ENCODE assay signal across 12 cellular contexts in genomic region chrX:153953892-153954617, GRCh38. TPM values are rescaled to one million over a fixed set of nuclear protein-coding genes. Genes with fewer than 3 reads are reported as not detected.
DNase-seq lines count a peak whose midpoint lies in the region; ATAC-seq and TF ChIP-seq lines count a peak whose summit lies in the region.
"Had no signal": no experiment of that assay in that cellular context is flagged by ENCODE, and none has a peak within 500 bp of the region (broad histone marks: within the 10 kb centered on the region; RNA-seq: fewer than 3 reads in every experiment).

No MANE protein-coding gene starts in this region.

- TF ChIP-seq POLR2A in sigmoid colon (IDR thresholded peaks at IDR 0.05), result no peak

- H3K9ac ChIP-seq in DND-41 (ENCODE audit: low read depth, low read length), result no peak overlapping the region
- no peak overlapping the region for H3K9ac ChIP-seq in MM.1S (ENCODE audit: low read length)

- intact Hi-C loops in sigmoid colon (cut with DNase I), result loop anchor here (2.0 kb wide), 3 partner anchors 189 to 995 kb away; partner anchors contain the start of gene PLXNB3
- intact Hi-C loops in activated CD4-positive, alpha-beta memory T cell treated with anti-CD3 and anti-CD28 coated beads for 36 hours (cut with micrococcal nuclease), result no loop called here

- H3K79me2 ChIP-seq in DND-41 (ENCODE audit: insufficient read depth, low read length), result peaks cover 37% of the 10 kb centered on the region
- H3K79me2 ChIP-seq in MM.1S (ENCODE audit: low read length), result peaks cover 14% of the 10 kb centered on the region; the same call in 1 of the 2 replicates

- peaks cover 52% of the 10 kb centered on the region for H3K36me3 Mint-ChIP-seq in activated CD4-positive, alpha-beta memory T cell treated with anti-CD3 and anti-CD28 coated beads, Interleukin-2, amount 10 ng/mL, durations not matched to agents 7 days and 5 days (ENCODE audit: low read depth)
- peaks cover 26% of the 10 kb centered on the region for H3K36me3 Mint-ChIP-seq in activated CD4-positive, alpha-beta memory T cell treated with anti-CD3 and anti-CD28 coated beads for 36 hours

- DNase-seq in DND-41 (no peak), MM.1S (no peak), foreskin keratinocyte (no peak), sigmoid colon (no peak), NCI-H1436 treated with DMSO at 0.1 percent for 48 hours (lab: John Stamatoyannopoulos, UW) (no peak)
- no peak for DNase-seq in activated CD4-positive, CD25-positive, alpha-beta regulatory T cell treated with anti-CD3 and anti-CD28 coated beads, Interleukin-2, amount 50 U/mL, for 72 hours
- DNase-seq in activated CD4-positive, alpha-beta memory T cell treated with anti-CD3 and anti-CD28 coated beads, Interleukin-2, amount 10 ng/mL, durations not matched to agents 7 days and 5 days, result no peak
- DNase-seq in activated CD4-positive, alpha-beta memory T cell treated with anti-CD3 and anti-CD28 coated beads for 36 hours, result no peak
- DNase-seq: NCI-H1417 treated with DMSO at 0.1 percent for 48 hours had no signal

- no peak overlapping the region for H3K4me2 ChIP-seq in DND-41 (ENCODE audit: insufficient read depth, low read length)
- no peak overlapping the region for H3K4me2 ChIP-seq in MM.1S (ENCODE audit: low read depth, low read length)

- H4K20me1 ChIP-seq in DND-41 (ENCODE audit: insufficient read depth, low read length), result peaks cover 73% of the 10 kb centered on the region
- no peaks in the 10 kb centered on the region for H4K20me1 ChIP-seq in MM.1S (ENCODE audit: insufficient read depth, low read length)

- no peaks in the 10 kb centered on the region for H3F3A ChIP-seq in MM.1S (ENCODE audit: insufficient read depth, low read length)

- no peaks in the 10 kb centered on the region for H3K27me3 ChIP-seq in DND-41 (ENCODE audit: insufficient read depth, low read length, poor library complexity)
- no peaks in the 10 kb centered on the region for H3K27me3 ChIP-seq in MM.1S (replicated peaks; ENCODE audit: insufficient read depth, low read length)
- H3K27me3 ChIP-seq in foreskin keratinocyte, result no peaks in the 10 kb centered on the region
- H3K27me3 ChIP-seq in sigmoid colon, result no peaks in the 10 kb centered on the region
- H3K27me3 ChIP-seq: adrenal gland had no signal

- ATAC-seq in DND-41 (ENCODE audit: insufficient read depth, low read depth) (peak; percentile 18), foreskin keratinocyte (no peak)

- no peak for TF ChIP-seq EP300 in sigmoid colon (IDR thresholded peaks at IDR 0.05)

- 82 to 87% methylated on average over 34 of the region's 34 CpGs for WGBS in sigmoid colon, 2 donors

- H2AFZ ChIP-seq in DND-41 (ENCODE audit: low read depth, low read length) (no peak overlapping the region), MM.1S (ENCODE audit: low read length) (no peak overlapping the region)

- H3K9me2 ChIP-seq in MM.1S (replicated peaks; ENCODE audit: insufficient read depth, low read length), result no peaks in the 10 kb centered on the region

- H3K27ac Mint-ChIP-seq in activated CD4-positive, alpha-beta memory T cell treated with anti-CD3 and anti-CD28 coated beads, Interleukin-2, amount 10 ng/mL, durations not matched to agents 7 days and 5 days, result no peak overlapping the region
- H3K27ac Mint-ChIP-seq in activated CD4-positive, alpha-beta memory T cell treated with anti-CD3 and anti-CD28 coated beads for 36 hours, result no peak overlapping the region

- H3K4me1 ChIP-seq in DND-41 (ENCODE audit: insufficient read depth, low read length), result no peaks in the 10 kb centered on the region
- H3K4me1 ChIP-seq in MM.1S (ENCODE audit: low read length), result no peaks in the 10 kb centered on the region
- H3K4me1 ChIP-seq in foreskin keratinocyte, result no peaks in the 10 kb centered on the region
- H3K4me1 ChIP-seq in sigmoid colon, result peaks cover 0 to 66% (median 43%) of the 10 kb centered on the region in 4 donors
- H3K4me1 ChIP-seq: pancreas had no signal

- no peaks in the 10 kb centered on the region for H3K27me3 Mint-ChIP-seq in activated CD4-positive, alpha-beta memory T cell treated with anti-CD3 and anti-CD28 coated beads, Interleukin-2, amount 10 ng/mL, durations not matched to agents 7 days and 5 days
- no peaks in the 10 kb centered on the region for H3K27me3 Mint-ChIP-seq in activated CD4-positive, alpha-beta memory T cell treated with anti-CD3 and anti-CD28 coated beads for 36 hours

- peaks cover 10% of the 10 kb centered on the region for H3K4me1 Mint-ChIP-seq in activated CD4-positive, alpha-beta memory T cell treated with anti-CD3 and anti-CD28 coated beads, Interleukin-2, amount 10 ng/mL, durations not matched to agents 7 days and 5 days
- H3K4me1 Mint-ChIP-seq in activated CD4-positive, alpha-beta memory T cell treated with anti-CD3 and anti-CD28 coated beads for 36 hours (ENCODE audit: low read depth), result peaks cover 4% of the 10 kb centered on the region

- CTCF ChIA-PET in activated CD4-positive, alpha-beta memory T cell treated with anti-CD3 and anti-CD28 coated beads, Interleukin-2, amount 10 ng/mL, durations not matched to agents 7 days and 5 days (lab: Charles Lee), result interaction anchor here (1.0 to 1.2 kb wide), 2 partner anchors 16 to 26 kb away, joined by 4 to 5 read pairs; no protein-coding TSS in a partner anchor
- CTCF ChIA-PET in activated CD4-positive, alpha-beta memory T cell treated with anti-CD3 and anti-CD28 coated beads for 36 hours (lab: Charles Lee), result interaction anchor here (0.8 kb wide), 1 partner anchor 191 kb away, joined by 3 read pairs; no protein-coding TSS in a partner anchor

- H3K4me3 ChIP-seq in DND-41 (ENCODE audit: low read depth in 1 of 2, low read length in 2 of 2) (no peak overlapping the region), MM.1S (ENCODE audit: low read length) (no peak overlapping the region), sigmoid colon (peak overlapping the region; percentile 18 to 44 (median 38))
- H3K4me3 ChIP-seq: adrenal gland, pancreas had no signal

- POLR2A ChIA-PET in activated CD4-positive, alpha-beta memory T cell treated with anti-CD3 and anti-CD28 coated beads, Interleukin-2, amount 10 ng/mL, durations not matched to agents 7 days and 5 days (lab: Charles Lee), result no interaction called here
- POLR2A ChIA-PET in activated CD4-positive, alpha-beta memory T cell treated with anti-CD3 and anti-CD28 coated beads for 36 hours (lab: Charles Lee), result interaction anchor here (0.9 kb wide), 1 partner anchor 13 kb away, joined by 3 read pairs; no protein-coding TSS in a partner anchor

- H3K36me3 ChIP-seq in DND-41 (ENCODE audit: insufficient read depth, low read length), result peaks cover 98% of the 10 kb centered on the region
- H3K36me3 ChIP-seq in MM.1S (replicated peaks; ENCODE audit: insufficient read depth, low read length), result peaks cover 5% of the 10 kb centered on the region; the same call in 1 of the 2 replicates
- peaks cover 2 to 56% (median 28%) of the 10 kb centered on the region in 4 donors for H3K36me3 ChIP-seq in sigmoid colon

- TF ChIP-seq CTCF in DND-41 (IDR thresholded peaks at IDR 0.05; ENCODE audit: borderline replicate concordance, extremely low read depth, low read length, poor library complexity, severe bottlenecking) (peak; percentile 35), MM.1S (IDR thresholded peaks at IDR 0.05; ENCODE audit: low read length) (peak; percentile 8; the same call in 1 of the 2 replicates), foreskin keratinocyte (conservative IDR thresholded peaks at IDR 0.05) (peak; percentile 3), sigmoid colon (IDR thresholded peaks at IDR 0.05) (no peak)

- H3K27ac ChIP-seq in DND-41 (ENCODE audit: low read length) (no peak overlapping the region), MM.1S (ENCODE audit: low read length) (no peak overlapping the region), foreskin keratinocyte (no peak overlapping the region), sigmoid colon (peak overlapping the region; percentile 81 to 87 (median 86))
- H3K27ac ChIP-seq: adrenal gland, pancreas had no signal

- H3K9me3 Mint-ChIP-seq in activated CD4-positive, alpha-beta memory T cell treated with anti-CD3 and anti-CD28 coated beads, Interleukin-2, amount 10 ng/mL, durations not matched to agents 7 days and 5 days, result no peaks in the 10 kb centered on the region
- no peaks in the 10 kb centered on the region for H3K9me3 Mint-ChIP-seq in activated CD4-positive, alpha-beta memory T cell treated with anti-CD3 and anti-CD28 coated beads for 36 hours

- H3K4me3 Mint-ChIP-seq in activated CD4-positive, alpha-beta memory T cell treated with anti-CD3 and anti-CD28 coated beads, Interleukin-2, amount 10 ng/mL, durations not matched to agents 7 days and 5 days, result no peak overlapping the region
- H3K4me3 Mint-ChIP-seq in activated CD4-positive, alpha-beta memory T cell treated with anti-CD3 and anti-CD28 coated beads for 36 hours, result no peak overlapping the region
- H3K4me3 Mint-ChIP-seq: CD14-positive monocyte had no signal

- no peaks in the 10 kb centered on the region for H3K9me3 ChIP-seq in DND-41 (ENCODE audit: insufficient read depth, low read length, severe bottlenecking)
- H3K9me3 ChIP-seq in MM.1S (replicated peaks; ENCODE audit: insufficient read depth, low read length), result no peaks in the 10 kb centered on the region
- no peaks in the 10 kb centered on the region for H3K9me3 ChIP-seq in sigmoid colon
- H3K9me3 ChIP-seq: adrenal gland, pancreas had no signal

RNA-seq across cellular contexts. Expression of gene RENBP, which starts 9.6 kb away (rescaled TPM):
- total RNA-seq in foreskin keratinocyte, result 0.14 and 0.20 TPM in 2 replicates
- polyA plus RNA-seq in foreskin keratinocyte, result 0.19 and 0.36 TPM in 2 replicates
- total RNA-seq in sigmoid colon, result 10 to 100 TPM in 3 of 4 donors, 1 to 10 TPM in 1; 9.8 to 16.8 (median 13.1) TPM
- 10 to 100 TPM; 10.2 to 15.1 (median 15.0) TPM for polyA plus RNA-seq in sigmoid colon
- 10 to 100 TPM; 12.1 to 12.8 TPM for total RNA-seq in activated CD4-positive, alpha-beta memory T cell treated with anti-CD3 and anti-CD28 coated beads, Interleukin-2, amount 10 ng/mL, durations not matched to agents 7 days and 5 days
- total RNA-seq in activated CD4-positive, alpha-beta memory T cell treated with anti-CD3 and anti-CD28 coated beads for 36 hours, result 1 to 10 TPM; 8.2 to 8.4 TPM

RNA-seq across cellular contexts. Expression of gene HCFC1, which starts 17.6 kb away (rescaled TPM):
- 42.9 and 46.0 TPM in 2 replicates for total RNA-seq in foreskin keratinocyte
- polyA plus RNA-seq in foreskin keratinocyte, result 22.0 and 23.2 TPM in 2 replicates
- total RNA-seq in sigmoid colon, result 10 to 100 TPM; 23.5 to 57.3 (median 30.2) TPM
- polyA plus RNA-seq in sigmoid colon, result 10 to 100 TPM in 1 of 3 donors, 1 to 10 TPM in 2; 7.4 to 34.4 (median 8.4) TPM
- 10 to 100 TPM; 88.3 to 93.1 TPM for total RNA-seq in activated CD4-positive, alpha-beta memory T cell treated with anti-CD3 and anti-CD28 coated beads, Interleukin-2, amount 10 ng/mL, durations not matched to agents 7 days and 5 days
- 10 to 100 TPM; 90.4 to 93.0 TPM for total RNA-seq in activated CD4-positive, alpha-beta memory T cell treated with anti-CD3 and anti-CD28 coated beads for 36 hours

RNA-seq across cellular contexts. Expression of gene TMEM187, which starts 18.5 kb away (rescaled TPM):
- 3.9 TPM in 2 replicates for total RNA-seq in foreskin keratinocyte
- 5.0 and 5.4 TPM in 2 replicates for polyA plus RNA-seq in foreskin keratinocyte
- total RNA-seq in sigmoid colon, result 1 to 10 TPM; 3.5 to 8.6 (median 4.4) TPM
- polyA plus RNA-seq in sigmoid colon, result 1 to 10 TPM; 3.6 to 9.3 (median 3.7) TPM
- 10 to 100 TPM in 1 of 2 experiments, 1 to 10 TPM in 1; 9.9 to 12.6 TPM for total RNA-seq in activated CD4-positive, alpha-beta memory T cell treated with anti-CD3 and anti-CD28 coated beads, Interleukin-2, amount 10 ng/mL, durations not matched to agents 7 days and 5 days
- total RNA-seq in activated CD4-positive, alpha-beta memory T cell treated with anti-CD3 and anti-CD28 coated beads for 36 hours, result 1 to 10 TPM; 8.6 to 9.1 TPM

RNA-seq across cellular contexts. Expression of gene NAA10, which starts 19.2 kb away (rescaled TPM):
- total RNA-seq in foreskin keratinocyte (102 and 106 TPM in 2 replicates), sigmoid colon (100 to 1,000 TPM in 1 of 4 donors, 10 to 100 TPM in 3; 57.4 to 113 (median 79.2) TPM)
- polyA plus RNA-seq in foreskin keratinocyte (227 and 235 TPM in 2 replicates), sigmoid colon (100 to 1,000 TPM in 1 of 3 donors, 10 to 100 TPM in 2; 78.6 to 128 (median 84.7) TPM)
- 10 to 100 TPM; 63.1 to 63.7 TPM for total RNA-seq in activated CD4-positive, alpha-beta memory T cell treated with anti-CD3 and anti-CD28 coated beads, Interleukin-2, amount 10 ng/mL, durations not matched to agents 7 days and 5 days
- total RNA-seq in activated CD4-positive, alpha-beta memory T cell treated with anti-CD3 and anti-CD28 coated beads for 36 hours, result 100 to 1,000 TPM; 106 to 115 TPM

RNA-seq across cellular contexts. Expression of gene ARHGAP4, which starts 28.0 kb away (rescaled TPM):
- total RNA-seq in foreskin keratinocyte, result 1.4 and 2.8 TPM in 2 replicates
- polyA plus RNA-seq in foreskin keratinocyte, result 1.8 and 2.1 TPM in 2 replicates
- 10 to 100 TPM; 12.4 to 27.4 (median 16.3) TPM for total RNA-seq in sigmoid colon
- 100 to 1,000 TPM in 1 of 3 donors, 10 to 100 TPM in 1, 1 to 10 TPM in 1; 8.4 to 122 (median 17.3) TPM for polyA plus RNA-seq in sigmoid colon
- total RNA-seq in activated CD4-positive, alpha-beta memory T cell treated with anti-CD3 and anti-CD28 coated beads, Interleukin-2, amount 10 ng/mL, durations not matched to agents 7 days and 5 days, result 100 to 1,000 TPM; 262 to 267 TPM
- 100 to 1,000 TPM; 151 to 160 TPM for total RNA-seq in activated CD4-positive, alpha-beta memory T cell treated with anti-CD3 and anti-CD28 coated beads for 36 hours

Comparison
In these comparisons a context has a peak if more than half of its experiments do, and no peak if none do; other contexts are left out.
1. H3K27ac ChIP-seq: peak in sigmoid colon (4 of 4); none in DND-41 (single experiment), MM.1S (single experiment) and foreskin keratinocyte (single experiment).
2. H3K4me3 ChIP-seq: peak in sigmoid colon (4 of 4); none in DND-41 (0 of 2) and MM.1S (single experiment).
3. CTCF ChIP-seq: peak in DND-41 (single experiment), MM.1S (single experiment) and foreskin keratinocyte (single experiment); none in sigmoid colon (0 of 4).